18 cellular contexts compared by ENCODE assay signal in genomic region chr19:45122832-45123231, GRCh38. TPM values are rescaled to one million over a fixed set of nuclear protein-coding genes. Genes with fewer than 3 reads are reported as not detected.
A peak's percentile ranks its signal among the peaks of the same experiment; 100 is the strongest.
DNase-seq lines count a peak whose midpoint lies in the region; ATAC-seq and TF ChIP-seq lines count a peak whose summit lies in the region.
"Had no signal": no experiment of that assay in that cellular context is flagged by ENCODE, and none has a peak within 500 bp of the region (broad histone marks: within the 10 kb centered on the region; RNA-seq: fewer than 3 reads in every experiment).

No MANE protein-coding gene starts in this region.

- H4K8ac ChIP-seq in neuronal stem cell (ENCODE audit: low read depth, low read length), result no peak overlapping the region

- H3K9ac ChIP-seq in mammary epithelial cell (ENCODE audit: insufficient read depth, low read length) (no peak overlapping the region), neuronal stem cell (ENCODE audit: low read depth, low read length, poor library complexity) (peak overlapping the region; percentile 16), neural progenitor cell (no peak overlapping the region)

- no peak overlapping the region for H2BK120ac ChIP-seq in neuronal stem cell (ENCODE audit: low read depth, low read length)

- no peaks in the 10 kb centered on the region for H3K36me3 Mint-ChIP-seq in activated T-helper 17 cell treated with anti-CD3 and anti-CD28 coated beads, Interleukin-2, amount 50 U/mL, for 72 hours (ENCODE audit: low read depth)
- no peaks in the 10 kb centered on the region for H3K36me3 Mint-ChIP-seq in neural progenitor cell
- H3K36me3 Mint-ChIP-seq: CD4-positive, alpha-beta memory T cell had no signal

- H3K27ac ChIP-seq in breast epithelium (peak overlapping the region; percentile 32 to 60), mammary epithelial cell (ENCODE audit: insufficient read depth, low read depth, low read length) (no peak overlapping the region), neuronal stem cell (replicated peaks; ENCODE audit: low read length) (no peak overlapping the region), neural progenitor cell (no peak overlapping the region)
- H3K27ac ChIP-seq: SJCRH30 had no signal

- H3K79me2 ChIP-seq in mammary epithelial cell (ENCODE audit: insufficient read depth, low read length), result peaks cover 88% of the 10 kb centered on the region
- peaks cover 75% of the 10 kb centered on the region for H3K79me2 ChIP-seq in neural progenitor cell (ENCODE audit: low read depth)

- 97% methylated on average over 3 of the region's 6 CpGs for WGBS in mammary epithelial cell (ENCODE audit: low coverage, missing lambda C conversion rate)
- WGBS in neuronal stem cell (ENCODE audit: extremely low coverage in 2 of 2, insufficient read length in 2 of 2, insufficient replicate concordance in 1 of 2), 2 donors, result no CpG with 5 or more reads among the region's 6 CpGs

- H3K9me3 Mint-ChIP-seq in activated T-helper 17 cell treated with anti-CD3 and anti-CD28 coated beads, Interleukin-2, amount 50 U/mL, for 72 hours, result no peaks in the 10 kb centered on the region
- no peaks in the 10 kb centered on the region for H3K9me3 Mint-ChIP-seq in neural progenitor cell
- H3K9me3 Mint-ChIP-seq: CD4-positive, alpha-beta memory T cell had no signal

- in situ Hi-C loops in mammary epithelial cell (cut with MboI; ENCODE audit: low sequenced_read_pairs in 2 of 2), result no loop called here

- H2BK15ac ChIP-seq in neuronal stem cell (ENCODE audit: low read length), result no peak overlapping the region

- no peak overlapping the region for H3K4ac ChIP-seq in neuronal stem cell (ENCODE audit: low read length)

- H3K27me3 ChIP-seq in breast epithelium (no peaks in the 10 kb centered on the region), mammary epithelial cell (ENCODE audit: insufficient read depth, low read length) (no peaks in the 10 kb centered on the region), neuronal stem cell (ENCODE audit: control insufficient read depth in 3 of 3, insufficient read depth in 3 of 3, low read depth in 1 of 3, low read length in 3 of 3) (no peaks in the 10 kb centered on the region), neural progenitor cell (no peaks in the 10 kb centered on the region)
- H3K27me3 ChIP-seq: SJCRH30 had no signal

- no peaks in the 10 kb centered on the region for H3F3A ChIP-seq in neural progenitor cell (ENCODE audit: low read depth)

- TF ChIP-seq POLR2A in breast epithelium (IDR thresholded peaks at IDR 0.05), result no peak

- no peak overlapping the region for H3K4me3 Mint-ChIP-seq in activated T-helper 17 cell treated with anti-CD3 and anti-CD28 coated beads, Interleukin-2, amount 50 U/mL, for 72 hours
- no peak overlapping the region for H3K4me3 Mint-ChIP-seq in neural progenitor cell
- H3K4me3 Mint-ChIP-seq: CD4-positive, alpha-beta memory T cell had no signal

- H3K9me3 ChIP-seq in breast epithelium, result no peaks in the 10 kb centered on the region
- no peaks in the 10 kb centered on the region for H3K9me3 ChIP-seq in mammary epithelial cell (replicated peaks; ENCODE audit: insufficient read depth, low read length)
- no peaks in the 10 kb centered on the region for H3K9me3 ChIP-seq in neuronal stem cell (replicated peaks in 1 of 2; ENCODE audit: control insufficient read depth in 2 of 2, insufficient read depth in 1 of 2, low read depth in 1 of 2, low read length in 2 of 2)
- no peaks in the 10 kb centered on the region for H3K9me3 ChIP-seq in neural progenitor cell (ENCODE audit: low read depth)
- H3K9me3 ChIP-seq: SJCRH30 had no signal

- H2BK5ac ChIP-seq in neuronal stem cell (ENCODE audit: low read length), result no peak overlapping the region

- DNase-seq in breast epithelium (ENCODE audit: low spot score in 2 of 2) (no peak), mammary epithelial cell (no peak), neuronal stem cell (ENCODE audit: low spot score) (no peak), UCSD-AML1 (lab: John Stamatoyannopoulos, UW; ENCODE audit: unreplicated experiment) (no peak), HuH-7.5 (ENCODE audit: low spot score) (no peak), NCI-H226 (no peak), neural progenitor cell (ENCODE audit: low spot score) (no peak)
- DNase-seq: 8988T, KG1, NCI-H1105 treated with DMSO at 0.1 percent for 48 hours, NCI-H187, NCI-H2107 had no signal

- H3K36me3 ChIP-seq in breast epithelium (no peaks in the 10 kb centered on the region), mammary epithelial cell (ENCODE audit: insufficient read depth, low read length) (no peaks in the 10 kb centered on the region), neuronal stem cell (replicated peaks in 1 of 2; ENCODE audit: control insufficient read depth in 2 of 2, insufficient read depth in 2 of 2, low read length in 2 of 2) (no peaks in the 10 kb centered on the region), neural progenitor cell (no peaks in the 10 kb centered on the region)
- H3K36me3 ChIP-seq: SJCRH30 had no signal

- H3K79me1 ChIP-seq in neuronal stem cell (ENCODE audit: low read depth, low read length), result peaks cover 30% of the 10 kb centered on the region

- H3K4me3 ChIP-seq in breast epithelium (no peak overlapping the region), mammary epithelial cell (replicated peaks in 1 of 3; ENCODE audit: insufficient read depth in 1 of 3, low read depth in 2 of 3, low read length in 3 of 3) (no peak overlapping the region), neuronal stem cell (ENCODE audit: low read length in 2 of 2) (no peak overlapping the region), neural progenitor cell (no peak overlapping the region)
- H3K4me3 ChIP-seq: SJCRH30 had no signal

- H3K4me1 ChIP-seq in breast epithelium, result peaks cover 4 to 15% of the 10 kb centered on the region in 2 donors
- H3K4me1 ChIP-seq in mammary epithelial cell (ENCODE audit: insufficient read depth, low read length), result peaks cover 17% of the 10 kb centered on the region
- peaks cover 2 to 8% of the 10 kb centered on the region in 2 donors for H3K4me1 ChIP-seq in neuronal stem cell (ENCODE audit: control insufficient read depth in 2 of 2, insufficient read depth in 1 of 2, low read depth in 1 of 2, low read length in 2 of 2)
- peaks cover 3% of the 10 kb centered on the region for H3K4me1 ChIP-seq in neural progenitor cell

- no peak for ATAC-seq in activated T-helper 17 cell treated with anti-CD3 and anti-CD28 coated beads, Interleukin-2, amount 50 U/mL, for 72 hours (replicated peaks)
- ATAC-seq: HepG2 had no signal

- H3K27me3 Mint-ChIP-seq in activated T-helper 17 cell treated with anti-CD3 and anti-CD28 coated beads, Interleukin-2, amount 50 U/mL, for 72 hours, result no peaks in the 10 kb centered on the region
- H3K27me3 Mint-ChIP-seq in neural progenitor cell (ENCODE audit: insufficient read depth, low read depth), result peaks cover 7% of the 10 kb centered on the region
- H3K27me3 Mint-ChIP-seq: CD4-positive, alpha-beta memory T cell had no signal

- H3K18ac ChIP-seq in neuronal stem cell (ENCODE audit: low read length), result no peak overlapping the region

- TF ChIP-seq CTCF in breast epithelium (IDR thresholded peaks at IDR 0.05), result no peak
- no peak for TF ChIP-seq CTCF in mammary epithelial cell (conservative IDR thresholded peaks at IDR 0.05 in 1 of 2, IDR thresholded peaks at IDR 0.05 in 1 of 2; ENCODE audit: extremely low read depth in 1 of 2, insufficient read depth in 1 of 2, low read depth in 1 of 2, low read length in 2 of 2)
- no peak for TF ChIP-seq CTCF in neural progenitor cell (IDR thresholded peaks at IDR 0.05)

- H3K4me2 ChIP-seq in mammary epithelial cell (ENCODE audit: insufficient read depth, low read depth, low read length), result no peak overlapping the region
- no peak overlapping the region for H3K4me2 ChIP-seq in neuronal stem cell (ENCODE audit: insufficient read depth, low read length, poor library complexity, severe bottlenecking)
- H3K4me2 ChIP-seq in neural progenitor cell, result no peak overlapping the region

- H2AFZ ChIP-seq in mammary epithelial cell (ENCODE audit: low read depth, low read length), result no peak overlapping the region
- H2AFZ ChIP-seq in neuronal stem cell (ENCODE audit: low read length), result no peak overlapping the region
- H2AFZ ChIP-seq in neural progenitor cell (replicated peaks), result no peak overlapping the region

- dilution Hi-C loops in mammary epithelial cell (cut with HindIII; ENCODE audit: low sequenced_read_pairs), result no loop called here

- H2AK5ac ChIP-seq in neuronal stem cell (ENCODE audit: low read depth, low read length), result no peak overlapping the region

- CTCF ChIA-PET in mammary epithelial cell (lab: Charles Lee; ENCODE audit: low non-redundant PET), result no interaction called here

- no peak overlapping the region for H2BK12ac ChIP-seq in neuronal stem cell (ENCODE audit: low read length)

- H3K14ac ChIP-seq in neuronal stem cell (ENCODE audit: low read length), result peak overlapping the region; percentile 33

- H3K27ac Mint-ChIP-seq in activated T-helper 17 cell treated with anti-CD3 and anti-CD28 coated beads, Interleukin-2, amount 50 U/mL, for 72 hours, result peak overlapping the region; percentile 90
- H3K27ac Mint-ChIP-seq in neural progenitor cell, result no peak overlapping the region

- no peak overlapping the region for H4K91ac ChIP-seq in neuronal stem cell (ENCODE audit: low read depth, low read length, poor library complexity)

- intact Hi-C loops in breast epithelium (cut with DNase I; ENCODE audit: low total_unique reads) (loop anchor here (10.0 kb wide), 1 partner anchor 542 kb away; the partner anchor contains the start of gene GIPR), mammary epithelial cell (cut with micrococcal nuclease) (no loop called here)

- H3K23ac ChIP-seq in neuronal stem cell (ENCODE audit: low read depth, low read length, poor library complexity), result no peak overlapping the region

- BruUV-seq in mammary epithelial cell (replicated peaks; lab: Mats Ljungman, UMichigan), result no TSS peak

- H4K20me1 ChIP-seq in mammary epithelial cell (ENCODE audit: insufficient read depth, low read length) (peaks cover 4% of the 10 kb centered on the region), neural progenitor cell (ENCODE audit: low read depth) (peaks cover 94% of the 10 kb centered on the region)

- H3K4me1 Mint-ChIP-seq in activated T-helper 17 cell treated with anti-CD3 and anti-CD28 coated beads, Interleukin-2, amount 50 U/mL, for 72 hours, result peaks cover 28% of the 10 kb centered on the region
- peaks cover 13% of the 10 kb centered on the region for H3K4me1 Mint-ChIP-seq in neural progenitor cell

RNA-seq across cellular contexts. Expression of gene PPP1R37, which starts 29.9 kb away (rescaled TPM):
- total RNA-seq in breast epithelium (10 to 100 TPM; 18.6 to 50.8 (median 33.8) TPM), mammary epithelial cell (10 to 100 TPM; 32.9 to 48.0 TPM), neural progenitor cell (ENCODE audit: low replicate concordance) (8.1 and 34.1 TPM in 2 replicates)
- polyA plus RNA-seq in mammary epithelial cell, result 15.2 TPM
- 15.8 TPM for polyA minus RNA-seq in mammary epithelial cell
- 10 to 100 TPM; 19.8 to 27.7 TPM for total RNA-seq in activated T-helper 17 cell treated with anti-CD3 and anti-CD28 coated beads, Interleukin-2, amount 50 U/mL, for 72 hours
- polyA plus RNA-seq in neuronal stem cell (2013, experiment 1 of 2), result 15.6 TPM
- polyA plus RNA-seq in neuronal stem cell (2013, experiment 2 of 2), result 15.8 TPM

RNA-seq across cellular contexts. Expression of gene NKPD1, which starts 38.0 kb away (rescaled TPM):
- total RNA-seq in breast epithelium, result 1 to 10 TPM in 2 of 3 donors, under 1 TPM in 1; 0.16 to 1.3 (median 1.0) TPM
- 1 to 10 TPM in 1 of 2 donors, under 1 TPM in 1; 0.92 to 1.8 TPM for total RNA-seq in mammary epithelial cell
- polyA plus RNA-seq in mammary epithelial cell, result 0.79 TPM
- polyA minus RNA-seq in mammary epithelial cell, result 2.8 TPM
- under 1 TPM; 0.06 to 0.40 TPM for total RNA-seq in activated T-helper 17 cell treated with anti-CD3 and anti-CD28 coated beads, Interleukin-2, amount 50 U/mL, for 72 hours
- 0.28 TPM for polyA plus RNA-seq in neuronal stem cell (2013, experiment 1 of 2)
- 0.33 TPM for polyA plus RNA-seq in neuronal stem cell (2013, experiment 2 of 2)
- total RNA-seq in neural progenitor cell (ENCODE audit: low replicate concordance), result 0.02 and 0.19 TPM in 2 replicates
- total RNA-seq: HepG2, SJCRH30 had no signal

RNA-seq across cellular contexts. Expression of gene GEMIN7, which starts 43.8 kb away (rescaled TPM):
- total RNA-seq in breast epithelium (10 to 100 TPM; 21.3 to 35.1 (median 22.1) TPM), mammary epithelial cell (10 to 100 TPM in 1 of 2 donors, 1 to 10 TPM in 1; 9.5 to 18.6 TPM), neural progenitor cell (ENCODE audit: low replicate concordance) (7.3 and 32.6 TPM in 2 replicates)
- 41.3 TPM for polyA plus RNA-seq in mammary epithelial cell
- polyA minus RNA-seq in mammary epithelial cell, result 4.1 TPM
- total RNA-seq in activated T-helper 17 cell treated with anti-CD3 and anti-CD28 coated beads, Interleukin-2, amount 50 U/mL, for 72 hours, result 10 to 100 TPM; 56.9 to 57.2 TPM
- polyA plus RNA-seq in neuronal stem cell (2013, experiment 1 of 2), result 19.2 TPM
- polyA plus RNA-seq in neuronal stem cell (2013, experiment 2 of 2), result 18.7 TPM

RNA-seq across cellular contexts. Expression of gene ZNF296, which starts 46.6 kb away (rescaled TPM):
- total RNA-seq in breast epithelium (1 to 10 TPM in 2 of 3 donors, under 1 TPM in 1; 0.98 to 1.9 (median 1.3) TPM), mammary epithelial cell (under 1 TPM in 1 of 2 donors, not detected in 1; 0.66 TPM), neural progenitor cell (ENCODE audit: low replicate concordance) (0.53 TPM in 1 of 2 replicates, not detected in the other)
- 0.22 TPM for polyA plus RNA-seq in mammary epithelial cell
- 0.41 TPM for polyA minus RNA-seq in mammary epithelial cell
- 10 to 100 TPM in 1 of 2 donors, 1 to 10 TPM in 1; 6.7 to 11.6 TPM for total RNA-seq in activated T-helper 17 cell treated with anti-CD3 and anti-CD28 coated beads, Interleukin-2, amount 50 U/mL, for 72 hours
- polyA plus RNA-seq in neuronal stem cell (2013, experiment 1 of 2), result 1.2 TPM
- polyA plus RNA-seq in neuronal stem cell (2013, experiment 2 of 2), result 1.0 TPM
- total RNA-seq: H4, SJCRH30 had no signal
- polyA plus RNA-seq: AG04450 had no signal

RNA-seq across cellular contexts. Expression of gene TRAPPC6A, which starts 55.2 kb away (rescaled TPM):
- total RNA-seq in breast epithelium, result 10 to 100 TPM; 29.5 to 54.4 (median 34.7) TPM
- total RNA-seq in mammary epithelial cell, result 1 to 10 TPM; 7.0 to 9.7 TPM
- polyA plus RNA-seq in mammary epithelial cell, result 14.2 TPM
- 3.2 TPM for polyA minus RNA-seq in mammary epithelial cell
- 10 to 100 TPM; 12.9 to 32.1 TPM for total RNA-seq in activated T-helper 17 cell treated with anti-CD3 and anti-CD28 coated beads, Interleukin-2, amount 50 U/mL, for 72 hours
- 50.4 TPM for polyA plus RNA-seq in neuronal stem cell (2013, experiment 1 of 2)
- polyA plus RNA-seq in neuronal stem cell (2013, experiment 2 of 2), result 51.0 TPM
- total RNA-seq in neural progenitor cell (ENCODE audit: low replicate concordance), result 24.7 and 55.1 TPM in 2 replicates

Comparison
In these comparisons a context has a peak if more than half of its experiments do, and no peak if none do; other contexts are left out.
1. H3K27ac ChIP-seq: peak in breast epithelium (2 of 2); none in mammary epithelial cell (single experiment), neuronal stem cell (single experiment) and neural progenitor cell (single experiment).